8 cellular contexts compared by ENCODE assay signal in genomic region chr2:237858294-237859081, GRCh38. TPM values are rescaled to one million over a fixed set of nuclear protein-coding genes. Genes with fewer than 3 reads are reported as not detected.
DNase-seq lines count a peak whose midpoint lies in the region; ATAC-seq and TF ChIP-seq lines count a peak whose summit lies in the region.

No MANE protein-coding gene starts in this region.

- intact Hi-C loops in activated T-helper 1 cell treated with anti-CD3 and anti-CD28 coated beads, Interleukin-12 subunit alpha, Interleukin-12 subunit beta, Interleukin-2, Interleukin-4 antibody, amounts not matched to agents 30 ng/mL and 10 ng/mL and 1 ng/mL, durations not matched to agents 14 hours and 24 hours and 36 hours (cut with micrococcal nuclease) = loop anchor here (1.0 to 5.0 kb wide), 6 partner anchors 64 to 405 kb away; partner anchors contain the start of genes KLHL30 and SCLY

- peaks cover 21% of the 10 kb centered on the region for H3K4me1 Mint-ChIP-seq in activated T-helper 1 cell treated with anti-CD3 and anti-CD28 coated beads, Interleukin-12 subunit alpha, Interleukin-12 subunit beta, Interleukin-2, Interleukin-4 antibody, amounts not matched to agents 30 ng/mL and 10 ng/mL and 1 ng/mL, durations not matched to agents 14 hours and 24 hours and 36 hours (ENCODE audit: low read depth)
- peaks cover 0 to 2% (median 0%) of the 10 kb centered on the region in 3 donors for H3K4me1 Mint-ChIP-seq in naive B cell

- DNase-seq in Caki2 (ENCODE audit: low read depth) (peak; percentile 26), HFF-Myc (ENCODE audit: extremely low read depth, low read depth) (peak; percentile 75), NCI-H526 (lab: John Stamatoyannopoulos, UW) (peak; percentile 92 to 96), fibroblast of peridontal ligament (ENCODE audit: extremely low read depth) (peak; percentile 90), naive B cell (peak; percentile 33), T1000 (lab: John Stamatoyannopoulos, UW) (no peak)
- DNase-seq in activated T-helper 1 cell treated with anti-CD3 and anti-CD28 coated beads, Interleukin-12 subunit alpha, Interleukin-12 subunit beta, Interleukin-2, Interleukin-4 antibody, amounts not matched to agents 30 ng/mL and 10 ng/mL and 1 ng/mL, durations not matched to agents 14 hours and 24 hours and 36 hours (ENCODE audit: low spot score) = peak; percentile 39

- peaks cover 53% of the 10 kb centered on the region for H3K27me3 Mint-ChIP-seq in activated T-helper 1 cell treated with anti-CD3 and anti-CD28 coated beads, Interleukin-12 subunit alpha, Interleukin-12 subunit beta, Interleukin-2, Interleukin-4 antibody, amounts not matched to agents 30 ng/mL and 10 ng/mL and 1 ng/mL, durations not matched to agents 14 hours and 24 hours and 36 hours (ENCODE audit: insufficient read depth)
- H3K27me3 Mint-ChIP-seq in naive B cell = peaks cover 39 to 55% (median 49%) of the 10 kb centered on the region in 3 donors

- in situ Hi-C loops in Caki2 (cut with HindIII; ENCODE audit: low pct_unique_long_range_greater_than_20kb, low sequenced_read_pairs) = no loop called here

- no peaks in the 10 kb centered on the region for H3K9me3 Mint-ChIP-seq in activated T-helper 1 cell treated with anti-CD3 and anti-CD28 coated beads, Interleukin-12 subunit alpha, Interleukin-12 subunit beta, Interleukin-2, Interleukin-4 antibody, amounts not matched to agents 30 ng/mL and 10 ng/mL and 1 ng/mL, durations not matched to agents 14 hours and 24 hours and 36 hours
- H3K9me3 Mint-ChIP-seq in naive B cell = no peaks in the 10 kb centered on the region

- H3K36me3 Mint-ChIP-seq in activated T-helper 1 cell treated with anti-CD3 and anti-CD28 coated beads, Interleukin-12 subunit alpha, Interleukin-12 subunit beta, Interleukin-2, Interleukin-4 antibody, amounts not matched to agents 30 ng/mL and 10 ng/mL and 1 ng/mL, durations not matched to agents 14 hours and 24 hours and 36 hours (ENCODE audit: low read depth) = no peaks in the 10 kb centered on the region
- H3K36me3 Mint-ChIP-seq in naive B cell = no peaks in the 10 kb centered on the region

- H3K27ac ChIP-seq in temporal lobe (ENCODE audit: low read depth, low read length) = peak overlapping the region; percentile 61

- no peak overlapping the region for H3K4me3 ChIP-seq in HFF-Myc (replicated peaks; ENCODE audit: low read depth, low read length)

- peak overlapping the region; percentile 60 for H3K27ac Mint-ChIP-seq in activated T-helper 1 cell treated with anti-CD3 and anti-CD28 coated beads, Interleukin-12 subunit alpha, Interleukin-12 subunit beta, Interleukin-2, Interleukin-4 antibody, amounts not matched to agents 30 ng/mL and 10 ng/mL and 1 ng/mL, durations not matched to agents 14 hours and 24 hours and 36 hours
- H3K27ac Mint-ChIP-seq in naive B cell = no peak overlapping the region

- ATAC-seq in naive B cell (ENCODE audit: low read depth in 2 of 2) = peak in 1 of 2 donors; percentile 28

- H3K4me3 Mint-ChIP-seq in activated T-helper 1 cell treated with anti-CD3 and anti-CD28 coated beads, Interleukin-12 subunit alpha, Interleukin-12 subunit beta, Interleukin-2, Interleukin-4 antibody, amounts not matched to agents 30 ng/mL and 10 ng/mL and 1 ng/mL, durations not matched to agents 14 hours and 24 hours and 36 hours = peak overlapping the region; percentile 86
- peak overlapping the region in 1 of 8 donors; percentile 60 for H3K4me3 Mint-ChIP-seq in naive B cell

- peak; percentile 86 for TF ChIP-seq CTCF in HFF-Myc (IDR thresholded peaks at IDR 0.05; ENCODE audit: low read depth, low read length, missing control alignments)

RNA-seq across cellular contexts. Expression of gene RAMP1, which starts 0.9 kb away (rescaled TPM):
- total RNA-seq in Caki2 (2014; rRNA removed; shearing (Covaris generic); ENCODE audit: low replicate concordance) = not detected in 2 replicates
- total RNA-seq in activated T-helper 1 cell treated with anti-CD3 and anti-CD28 coated beads, Interleukin-12 subunit alpha, Interleukin-12 subunit beta, Interleukin-2, Interleukin-4 antibody, amounts not matched to agents 30 ng/mL and 10 ng/mL and 1 ng/mL, durations not matched to agents 14 hours and 24 hours and 36 hours = 19.4 and 21.1 TPM in 2 replicates
- under 1 TPM in 1 of 6 donors, not detected in 5; 0.32 TPM for polyA plus RNA-seq in naive B cell (ENCODE audit: low read depth in 6 of 6)
- total RNA-seq in temporal lobe = 6.4 TPM

RNA-seq across cellular contexts. Expression of gene RBM44, which starts 59.9 kb away (rescaled TPM):
- 0.03 TPM in 1 of 2 replicates, not detected in the other for total RNA-seq in Caki2 (2014; rRNA removed; shearing (Covaris generic); ENCODE audit: low replicate concordance)
- 0.49 and 1.1 TPM in 2 replicates for total RNA-seq in activated T-helper 1 cell treated with anti-CD3 and anti-CD28 coated beads, Interleukin-12 subunit alpha, Interleukin-12 subunit beta, Interleukin-2, Interleukin-4 antibody, amounts not matched to agents 30 ng/mL and 10 ng/mL and 1 ng/mL, durations not matched to agents 14 hours and 24 hours and 36 hours
- polyA plus RNA-seq in naive B cell (ENCODE audit: low read depth in 6 of 6) = under 1 TPM in 2 of 6 donors, not detected in 4; 0.17 to 0.24 TPM
- total RNA-seq in temporal lobe = 3.4 TPM
